2 cellular contexts compared by ENCODE assay signal in genomic region chr6:122754191-122754731, GRCh38.
TF ChIP-seq lines count a peak whose summit lies in the region.

No MANE protein-coding gene starts in this region.

TF ChIP-seq in liver, 16 proteins besides CTCF, POLR2A, EP300 and RAD21:
- TF ChIP-seq HNF4A (conservative IDR thresholded peaks at IDR 0.05), result no peak
- TF ChIP-seq SP1 (IDR thresholded peaks at IDR 0.05), result no peak
- TF ChIP-seq REST (IDR thresholded peaks at IDR 0.05), result no peak
- TF ChIP-seq, protein P1, sequence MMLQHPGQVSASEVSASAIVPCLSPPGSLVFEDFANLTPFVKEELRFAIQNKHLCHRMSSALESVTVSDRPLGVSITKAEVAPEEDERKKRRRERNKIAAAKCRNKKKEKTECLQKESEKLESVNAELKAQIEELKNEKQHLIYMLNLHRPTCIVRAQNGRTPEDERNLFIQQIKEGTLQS (IDR thresholded peaks at IDR 0.05), result no peak
- TF ChIP-seq NR2F2 (IDR thresholded peaks at IDR 0.05), result no peak
- TF ChIP-seq, protein P2, sequence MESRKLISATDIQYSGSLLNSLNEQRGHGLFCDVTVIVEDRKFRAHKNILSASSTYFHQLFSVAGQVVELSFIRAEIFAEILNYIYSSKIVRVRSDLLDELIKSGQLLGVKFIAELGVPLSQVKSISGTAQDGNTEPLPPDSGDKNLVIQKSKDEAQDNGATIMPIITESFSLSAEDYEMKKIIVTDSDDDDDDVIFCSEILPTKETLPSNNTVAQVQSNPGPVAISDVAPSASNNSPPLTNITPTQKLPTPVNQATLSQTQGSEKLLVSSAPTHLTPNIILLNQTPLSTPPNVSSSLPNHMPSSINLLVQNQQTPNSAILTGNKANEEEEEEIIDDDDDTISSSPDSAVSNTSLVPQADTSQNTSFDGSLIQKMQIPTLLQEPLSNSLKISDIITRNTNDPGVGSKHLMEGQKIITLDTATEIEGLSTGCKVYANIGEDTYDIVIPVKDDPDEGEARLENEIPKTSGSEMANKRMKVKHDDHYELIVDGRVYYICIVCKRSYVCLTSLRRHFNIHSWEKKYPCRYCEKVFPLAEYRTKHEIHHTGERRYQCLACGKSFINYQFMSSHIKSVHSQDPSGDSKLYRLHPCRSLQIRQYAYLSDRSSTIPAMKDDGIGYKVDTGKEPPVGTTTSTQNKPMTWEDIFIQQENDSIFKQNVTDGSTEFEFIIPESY (IDR thresholded peaks at IDR 0.05), result no peak
- TF ChIP-seq, protein P3, sequence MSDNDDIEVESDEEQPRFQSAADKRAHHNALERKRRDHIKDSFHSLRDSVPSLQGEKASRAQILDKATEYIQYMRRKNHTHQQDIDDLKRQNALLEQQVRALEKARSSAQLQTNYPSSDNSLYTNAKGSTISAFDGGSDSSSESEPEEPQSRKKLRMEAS (IDR thresholded peaks at IDR 0.05), result no peak
- TF ChIP-seq TAF1 (conservative IDR thresholded peaks at IDR 0.05), result no peak
- no peak for TF ChIP-seq JUND (IDR thresholded peaks at IDR 0.05)
- TF ChIP-seq HNF4G (IDR thresholded peaks at IDR 0.05), result no peak
- no peak for TF ChIP-seq FOXA1 (IDR thresholded peaks at IDR 0.05)
- no peak for TF ChIP-seq RXRA (IDR thresholded peaks at IDR 0.05)
- TF ChIP-seq EGR1 (IDR thresholded peaks at IDR 0.05; ENCODE audit: low read depth in 2 of 2), result no peak
- no peak for TF ChIP-seq YY1 (IDR thresholded peaks at IDR 0.05)
- no peak for TF ChIP-seq GABPA (IDR thresholded peaks at IDR 0.05 in 1 of 2, conservative IDR thresholded peaks at IDR 0.05 in 1 of 2)
- TF ChIP-seq FOXA2 (IDR thresholded peaks at IDR 0.05), result no peak

TF ChIP-seq in HepG2, 621 proteins besides CTCF, POLR2A, EP300 and RAD21:
- TF ChIP-seq ZNF350 (CRISPR knock-in tag; IDR thresholded peaks at IDR 0.05; ENCODE audit: borderline replicate concordance, low read depth) (no peak), ATF6 (CRISPR knock-in tag; conservative IDR thresholded peaks at IDR 0.05) (no peak), HHEX (CRISPR knock-in tag; IDR thresholded peaks at IDR 0.05) (no peak), HNRNPLL (IDR thresholded peaks at IDR 0.05; ENCODE audit: low read depth, low read length, poor library complexity, severe bottlenecking) (no peak), RELA (CRISPR knock-in tag; IDR thresholded peaks at IDR 0.05) (no peak)
- TF ChIP-seq, protein P4, sequence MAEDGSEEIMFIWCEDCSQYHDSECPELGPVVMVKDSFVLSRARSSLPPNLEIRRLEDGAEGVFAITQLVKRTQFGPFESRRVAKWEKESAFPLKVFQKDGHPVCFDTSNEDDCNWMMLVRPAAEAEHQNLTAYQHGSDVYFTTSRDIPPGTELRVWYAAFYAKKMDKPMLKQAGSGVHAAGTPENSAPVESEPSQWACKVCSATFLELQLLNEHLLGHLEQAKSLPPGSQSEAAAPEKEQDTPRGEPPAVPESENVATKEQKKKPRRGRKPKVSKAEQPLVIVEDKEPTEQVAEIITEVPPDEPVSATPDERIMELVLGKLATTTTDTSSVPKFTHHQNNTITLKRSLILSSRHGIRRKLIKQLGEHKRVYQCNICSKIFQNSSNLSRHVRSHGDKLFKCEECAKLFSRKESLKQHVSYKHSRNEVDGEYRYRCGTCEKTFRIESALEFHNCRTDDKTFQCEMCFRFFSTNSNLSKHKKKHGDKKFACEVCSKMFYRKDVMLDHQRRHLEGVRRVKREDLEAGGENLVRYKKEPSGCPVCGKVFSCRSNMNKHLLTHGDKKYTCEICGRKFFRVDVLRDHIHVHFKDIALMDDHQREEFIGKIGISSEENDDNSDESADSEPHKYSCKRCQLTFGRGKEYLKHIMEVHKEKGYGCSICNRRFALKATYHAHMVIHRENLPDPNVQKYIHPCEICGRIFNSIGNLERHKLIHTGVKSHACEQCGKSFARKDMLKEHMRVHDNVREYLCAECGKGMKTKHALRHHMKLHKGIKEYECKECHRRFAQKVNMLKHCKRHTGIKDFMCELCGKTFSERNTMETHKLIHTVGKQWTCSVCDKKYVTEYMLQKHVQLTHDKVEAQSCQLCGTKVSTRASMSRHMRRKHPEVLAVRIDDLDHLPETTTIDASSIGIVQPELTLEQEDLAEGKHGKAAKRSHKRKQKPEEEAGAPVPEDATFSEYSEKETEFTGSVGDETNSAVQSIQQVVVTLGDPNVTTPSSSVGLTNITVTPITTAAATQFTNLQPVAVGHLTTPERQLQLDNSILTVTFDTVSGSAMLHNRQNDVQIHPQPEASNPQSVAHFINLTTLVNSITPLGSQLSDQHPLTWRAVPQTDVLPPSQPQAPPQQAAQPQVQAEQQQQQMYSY (CRISPR knock-in tag; IDR thresholded peaks at IDR 0.05), result no peak
